Comparison of ENCODE assay signal across 22 cellular contexts in the genomic region with DNA sequence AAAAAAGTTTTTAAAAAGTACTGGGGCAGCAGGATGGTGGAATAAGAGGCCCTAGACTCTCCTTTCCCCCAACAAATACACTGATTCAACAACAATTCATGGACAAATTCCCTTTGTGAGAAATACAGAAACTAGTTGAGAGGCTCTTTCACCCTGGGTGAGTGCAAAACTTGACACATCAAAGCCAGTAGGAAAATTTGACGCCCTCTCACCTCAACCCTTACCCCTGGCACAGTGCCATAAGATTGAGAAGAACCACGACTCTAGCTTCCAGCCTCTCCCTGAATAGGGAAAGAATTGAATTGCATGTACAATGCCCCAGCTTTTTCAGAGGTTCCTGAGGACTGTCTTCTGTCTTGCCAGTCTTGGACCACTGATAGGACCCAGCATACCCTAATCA. TPM values are rescaled to one million over a fixed set of nuclear protein-coding genes. Genes with fewer than 3 reads are reported as not detected.
DNase-seq lines count a peak whose midpoint lies in the region; ATAC-seq, FAIRE-seq and TF ChIP-seq lines count a peak whose summit lies in the region.
"Had no signal": no experiment of that assay in that cellular context is flagged by ENCODE, and none has a peak within 500 bp of the region (broad histone marks: within the 10 kb centered on the region; RNA-seq: fewer than 3 reads in every experiment).

No MANE protein-coding gene starts in this region.

- in situ Hi-C loops in K562 (cut with MboI) = no loop called here

- intact Hi-C loops in activated CD4-positive, alpha-beta memory T cell treated with anti-CD3 and anti-CD28 coated beads for 36 hours (cut with micrococcal nuclease) = no loop called here
- intact Hi-C loops in K562 (cut with micrococcal nuclease) = no loop called here

- peak; percentile 24 for DNase-seq in activated CD4-positive, alpha-beta memory T cell treated with anti-CD3 and anti-CD28 coated beads for 36 hours
- no peak for DNase-seq in activated CD4-positive, alpha-beta memory T cell treated with anti-CD3 and anti-CD28 coated beads, Interleukin-2, amount 10 ng/mL, durations not matched to agents 7 days and 5 days
- DNase-seq in stimulated activated CD4-positive, alpha-beta T cell treated with anti-CD3 and anti-CD28 coated beads, Interleukin-12 subunit alpha, Interleukin-12 subunit beta, amount 100 ng/mL, for 48 hours (ENCODE audit: low read depth in 2 of 3, low spot score in 1 of 3) = peak in 2 of 3 donors; percentile 8 to 15
- DNase-seq in stimulated activated CD4-positive, alpha-beta T cell treated with anti-CD3 and anti-CD28 coated beads, Interleukin-2, amount 100 ng/mL, for 48 hours = no peak
- DNase-seq in K562 (ENCODE audit: extremely low read depth in 1 of 4, low spot score in 3 of 4) = no peak
- DNase-seq: ACHN; BE2C; C1 segment of cervical spinal cord; CD4-positive, CD25-positive, alpha-beta regulatory T cell; CD8-positive, alpha-beta memory T cell; COR-L47; DMS 273 treated with DMSO at 0.1 percent for 48 hours; DMS53; DND-41; EL; H9 had no signal

- no peak overlapping the region for H2AFZ ChIP-seq in K562 (ENCODE audit: low read depth, low read length)

- FAIRE-seq in K562 (lab: Jason Lieb, UNC) = no peak
- FAIRE-seq: A204.1, GM12878, GM19239, H1, HTR-8/SVneo had no signal

- TF ChIP-seq POLR2A in K562 (conservative IDR thresholded peaks at IDR 0.05) = no peak

- no peaks in the 10 kb centered on the region for H3K4me1 Mint-ChIP-seq in activated CD4-positive, alpha-beta memory T cell treated with anti-CD3 and anti-CD28 coated beads for 36 hours (ENCODE audit: low read depth)
- H3K4me1 Mint-ChIP-seq in activated CD4-positive, alpha-beta memory T cell treated with anti-CD3 and anti-CD28 coated beads, Interleukin-2, amount 10 ng/mL, durations not matched to agents 7 days and 5 days = no peaks in the 10 kb centered on the region
- H3K4me1 Mint-ChIP-seq in activated T-helper 17 cell treated with anti-CD3 and anti-CD28 coated beads, Interleukin-2, amount 50 U/mL, for 72 hours = no peaks in the 10 kb centered on the region
- H3K4me1 Mint-ChIP-seq: CD4-positive, CD25-positive, alpha-beta regulatory T cell; CD8-positive, alpha-beta memory T cell had no signal

- H3K36me3 ChIP-seq in K562 (ENCODE audit: control insufficient read depth, insufficient read depth, low read length) = no peaks in the 10 kb centered on the region
- H3K36me3 ChIP-seq: BE2C had no signal

- no peaks in the 10 kb centered on the region for H4K20me1 ChIP-seq in K562 (replicated peaks; ENCODE audit: control insufficient read depth, insufficient read depth, low read length)

- no peaks in the 10 kb centered on the region for H3K9me1 ChIP-seq in K562 (ENCODE audit: control insufficient read depth, insufficient read depth, low read length)

- H3K27me3 ChIP-seq in K562 (ENCODE audit: control insufficient read depth in 2 of 2, insufficient read depth in 2 of 2, low read length in 2 of 2) = no peaks in the 10 kb centered on the region
- H3K27me3 ChIP-seq: BE2C had no signal

- no peaks in the 10 kb centered on the region for H3K36me3 Mint-ChIP-seq in activated CD4-positive, alpha-beta memory T cell treated with anti-CD3 and anti-CD28 coated beads for 36 hours
- H3K36me3 Mint-ChIP-seq in activated CD4-positive, alpha-beta memory T cell treated with anti-CD3 and anti-CD28 coated beads, Interleukin-2, amount 10 ng/mL, durations not matched to agents 7 days and 5 days (ENCODE audit: low read depth) = no peaks in the 10 kb centered on the region
- H3K36me3 Mint-ChIP-seq in activated T-helper 17 cell treated with anti-CD3 and anti-CD28 coated beads, Interleukin-2, amount 50 U/mL, for 72 hours (ENCODE audit: low read depth) = no peaks in the 10 kb centered on the region
- H3K36me3 Mint-ChIP-seq: CD4-positive, CD25-positive, alpha-beta regulatory T cell; CD8-positive, alpha-beta memory T cell had no signal

- H3K79me2 ChIP-seq in K562 (ENCODE audit: control insufficient read depth, insufficient read depth, low read length) = no peaks in the 10 kb centered on the region

- no peak overlapping the region for H3K4me2 ChIP-seq in K562 (ENCODE audit: insufficient read depth, low read length)

- H3K4me3 Mint-ChIP-seq in activated CD4-positive, alpha-beta memory T cell treated with anti-CD3 and anti-CD28 coated beads for 36 hours = no peak overlapping the region
- no peak overlapping the region for H3K4me3 Mint-ChIP-seq in activated CD4-positive, alpha-beta memory T cell treated with anti-CD3 and anti-CD28 coated beads, Interleukin-2, amount 10 ng/mL, durations not matched to agents 7 days and 5 days
- no peak overlapping the region for H3K4me3 Mint-ChIP-seq in activated T-helper 17 cell treated with anti-CD3 and anti-CD28 coated beads, Interleukin-2, amount 50 U/mL, for 72 hours
- H3K4me3 Mint-ChIP-seq: CD4-positive, CD25-positive, alpha-beta regulatory T cell; CD8-positive, alpha-beta memory T cell; H9 had no signal

- H3K9me3 ChIP-seq in K562 (replicated peaks; ENCODE audit: control insufficient read depth, insufficient read depth, low read depth, low read length) = no peaks in the 10 kb centered on the region
- H3K9me3 ChIP-seq: BE2C had no signal

- H3K9ac ChIP-seq in K562 (ENCODE audit: insufficient read depth in 1 of 2, low read depth in 2 of 2, low read length in 2 of 2) = no peak overlapping the region

- H3K4me1 ChIP-seq in K562 (replicated peaks in 1 of 2; ENCODE audit: control insufficient read depth in 2 of 2, insufficient read depth in 2 of 2, low read length in 2 of 2) = no peaks in the 10 kb centered on the region
- H3K4me1 ChIP-seq: BE2C had no signal

- TF ChIP-seq EP300 in K562 (IDR thresholded peaks at IDR 0.05; ENCODE audit: low read length) = no peak

- peaks cover 10% of the 10 kb centered on the region for H3K9me3 Mint-ChIP-seq in activated CD4-positive, alpha-beta memory T cell treated with anti-CD3 and anti-CD28 coated beads for 36 hours
- H3K9me3 Mint-ChIP-seq in activated CD4-positive, alpha-beta memory T cell treated with anti-CD3 and anti-CD28 coated beads, Interleukin-2, amount 10 ng/mL, durations not matched to agents 7 days and 5 days = no peaks in the 10 kb centered on the region
- no peaks in the 10 kb centered on the region for H3K9me3 Mint-ChIP-seq in activated T-helper 17 cell treated with anti-CD3 and anti-CD28 coated beads, Interleukin-2, amount 50 U/mL, for 72 hours
- H3K9me3 Mint-ChIP-seq: H9 had no signal

- CTCF ChIA-PET in activated CD4-positive, alpha-beta memory T cell treated with anti-CD3 and anti-CD28 coated beads for 36 hours (lab: Charles Lee) = interaction anchor here (0.7 kb wide), 1 partner anchor 954 kb away, joined by 3 read pairs; no protein-coding TSS in a partner anchor
- CTCF ChIA-PET in activated CD4-positive, alpha-beta memory T cell treated with anti-CD3 and anti-CD28 coated beads, Interleukin-2, amount 10 ng/mL, durations not matched to agents 7 days and 5 days (lab: Charles Lee) = no interaction called here
- CTCF ChIA-PET in K562 (lab: Yijun Ruan, JAX; ENCODE audit: low intra/inter-chr PET ratio) = no interaction called here

- WGBS in K562 (ENCODE audit: insufficient coverage, low coverage, missing lambda C conversion rate) = 0% methylated on average over 2 of the region's 2 CpGs

- TF ChIP-seq RAD21 in K562 (CRISPR knock-in tag; conservative IDR thresholded peaks at IDR 0.05 in 1 of 2, IDR thresholded peaks at IDR 0.05 in 1 of 2) = no peak

- H3K27ac ChIP-seq in K562 (ENCODE audit: extremely low read depth, low read depth, low read length) = no peak overlapping the region

- no peak overlapping the region for H3K27ac Mint-ChIP-seq in activated CD4-positive, alpha-beta memory T cell treated with anti-CD3 and anti-CD28 coated beads for 36 hours
- no peak overlapping the region for H3K27ac Mint-ChIP-seq in activated CD4-positive, alpha-beta memory T cell treated with anti-CD3 and anti-CD28 coated beads, Interleukin-2, amount 10 ng/mL, durations not matched to agents 7 days and 5 days
- no peak overlapping the region for H3K27ac Mint-ChIP-seq in activated T-helper 17 cell treated with anti-CD3 and anti-CD28 coated beads, Interleukin-2, amount 50 U/mL, for 72 hours
- H3K27ac Mint-ChIP-seq: CD4-positive, CD25-positive, alpha-beta regulatory T cell; CD8-positive, alpha-beta memory T cell; H9 had no signal

- no peak overlapping the region for H3K4me3 ChIP-seq in K562
- H3K4me3 ChIP-seq: GM12878 had no signal

- peak; percentile 28 for ATAC-seq in activated T-helper 17 cell treated with anti-CD3 and anti-CD28 coated beads, Interleukin-2, amount 50 U/mL, for 72 hours (replicated peaks)
- no peak for ATAC-seq in K562
- ATAC-seq: GM12878 had no signal

- POLR2A ChIA-PET in activated CD4-positive, alpha-beta memory T cell treated with anti-CD3 and anti-CD28 coated beads for 36 hours (lab: Charles Lee) = no interaction called here
- POLR2A ChIA-PET in activated CD4-positive, alpha-beta memory T cell treated with anti-CD3 and anti-CD28 coated beads, Interleukin-2, amount 10 ng/mL, durations not matched to agents 7 days and 5 days (lab: Charles Lee) = no interaction called here
- POLR2A ChIA-PET in K562 (lab: Yijun Ruan, JAX) = interaction anchor here (0.8 kb wide), 2 partner anchors 12 to 965 kb away, joined by 3 read pairs; no protein-coding TSS in a partner anchor

- TF ChIP-seq CTCF in K562 (IDR thresholded peaks at IDR 0.05 in 2 of 3, conservative IDR thresholded peaks at IDR 0.05 in 1 of 3; ENCODE audit: insufficient read depth in 2 of 3, low read depth in 1 of 3, low read length in 3 of 3) = no peak

- H3K27me3 Mint-ChIP-seq in activated CD4-positive, alpha-beta memory T cell treated with anti-CD3 and anti-CD28 coated beads for 36 hours = peaks cover 13% of the 10 kb centered on the region
- peaks cover 12% of the 10 kb centered on the region for H3K27me3 Mint-ChIP-seq in activated CD4-positive, alpha-beta memory T cell treated with anti-CD3 and anti-CD28 coated beads, Interleukin-2, amount 10 ng/mL, durations not matched to agents 7 days and 5 days
- H3K27me3 Mint-ChIP-seq in activated T-helper 17 cell treated with anti-CD3 and anti-CD28 coated beads, Interleukin-2, amount 50 U/mL, for 72 hours = peaks cover 26% of the 10 kb centered on the region

- BruUV-seq in K562 (replicated peaks; lab: Mats Ljungman, UMichigan) = no TSS peak

RNA-seq across cellular contexts. Expression of gene KIF4B, which starts 12.3 kb away (rescaled TPM):
- total RNA-seq in activated CD4-positive, alpha-beta memory T cell treated with anti-CD3 and anti-CD28 coated beads for 36 hours = under 1 TPM; 0.05 TPM
- total RNA-seq in activated CD4-positive, alpha-beta memory T cell treated with anti-CD3 and anti-CD28 coated beads, Interleukin-2, amount 10 ng/mL, durations not matched to agents 7 days and 5 days = not detected
- under 1 TPM in 1 of 2 donors, not detected in 1; 0.32 TPM for total RNA-seq in activated T-helper 17 cell treated with anti-CD3 and anti-CD28 coated beads, Interleukin-2, amount 50 U/mL, for 72 hours
- 0.09 and 0.46 TPM in 2 replicates for total RNA-seq in K562 (2011; cell fraction: chromatin; rRNA removed; ENCODE audit: low replicate concordance)
- total RNA-seq in K562 (2011; cell fraction: nucleolus; rRNA removed) = 0.13 TPM in 1 of 2 replicates, not detected in the other
- total RNA-seq in K562 (2011; cell fraction: nucleoplasm; rRNA removed) = 0.07 TPM in 1 of 2 replicates, not detected in the other
- 0.04 and 0.05 TPM in 2 replicates for total RNA-seq in K562 (2014; rRNA removed)
- 0.06 and 0.07 TPM in 2 replicates for total RNA-seq in K562 (2014; rRNA removed; fragmentation: Illumina TruSeq; extraction: Trizol)
- total RNA-seq in K562 (2015; rRNA removed; fragmentation: Illumina TruSeq; extraction: Trizol) = 0.07 and 0.08 TPM in 2 replicates
- 0.07 TPM in 1 of 2 replicates, not detected in the other for total RNA-seq in K562 (2021)
- polyA plus RNA-seq in K562 (2011; rRNA removed) = 0.06 and 0.07 TPM in 2 replicates
- polyA plus RNA-seq in K562 (2011; cell fraction: cytosol; rRNA removed) = not detected in 2 replicates
- polyA plus RNA-seq in K562 (2011; cell fraction: nucleus; rRNA removed) = 0.04 TPM in 1 of 2 replicates, not detected in the other
- polyA plus RNA-seq in K562 (2012) = 0.04 and 0.05 TPM in 2 replicates
- polyA plus RNA-seq in K562 (2014; fragmentation: Illumina TruSeq; extraction: Trizol) = 0.03 and 0.09 TPM in 2 replicates
- under 1 TPM in 1 of 2 experiments, not detected in 1; 0.01 TPM for polyA plus RNA-seq in K562 (2014; fragmentation: Nextera tagmentation; extraction: Ambion mirVana)
- not detected in 2 replicates for polyA plus RNA-seq in K562 (2014; rRNA removed)
- 0.11 and 0.15 TPM in 2 replicates for polyA minus RNA-seq in K562 (2011; rRNA and poly(A)+ RNA removed)
- not detected in 2 replicates for polyA minus RNA-seq in K562 (2011; cell fraction: cytosol; rRNA and poly(A)+ RNA removed)
- 0.13 TPM in 1 of 2 replicates, not detected in the other for polyA minus RNA-seq in K562 (2011; cell fraction: nucleus; rRNA and poly(A)+ RNA removed)
- total RNA-seq: CD4-positive, CD25-positive, alpha-beta regulatory T cell had no signal
- polyA plus RNA-seq: CD4-positive, CD25-positive, alpha-beta regulatory T cell; CD8-positive, alpha-beta memory T cell had no signal

Comparison
In these comparisons a context has a peak if more than half of its experiments do, and no peak if none do; other contexts are left out.
1. DNase-seq: peak in activated CD4-positive, alpha-beta memory T cell treated with anti-CD3 and anti-CD28 coated beads for 36 hours (single experiment) and stimulated activated CD4-positive, alpha-beta T cell treated with anti-CD3 and anti-CD28 coated beads, Interleukin-12 subunit alpha, Interleukin-12 subunit beta, amount 100 ng/mL, for 48 hours (2 of 3); none in activated CD4-positive, alpha-beta memory T cell treated with anti-CD3 and anti-CD28 coated beads, Interleukin-2, amount 10 ng/mL, durations not matched to agents 7 days and 5 days (single experiment), stimulated activated CD4-positive, alpha-beta T cell treated with anti-CD3 and anti-CD28 coated beads, Interleukin-2, amount 100 ng/mL, for 48 hours (0 of 2) and K562 (0 of 4).